Comparison of ENCODE assay signal across 8 cellular contexts in genomic region chr19:4304509-4305252, GRCh38. TPM values are rescaled to one million over a fixed set of nuclear protein-coding genes. Genes with fewer than 3 reads are reported as not detected.
A peak's percentile ranks its signal among the peaks of the same experiment; 100 is the strongest.
DNase-seq lines count a peak whose midpoint lies in the region; ATAC-seq and TF ChIP-seq lines count a peak whose summit lies in the region.

Gene FSD1, plus strand, starts transcription at chr19:4304598. Its CDS starts 149 bp downstream, at chr19:4304747.

- DNase-seq in DMS79 treated with DMSO at 0.1 percent for 48 hours (lab: John Stamatoyannopoulos, UW) (peak; percentile 52), astrocyte of the spinal cord (ENCODE audit: low read depth, low spot score) (peak; percentile 42), left kidney (ENCODE audit: low read depth, low spot score) (peak; percentile 85), tibial nerve (ENCODE audit: low spot score in 2 of 2) (no peak)
- DNase-seq in stimulated activated CD8-positive, alpha-beta memory T cell treated with anti-CD3 and anti-CD28 coated beads, Interleukin-4, amount 100 ng/mL, for 4 hours (ENCODE audit: low read depth in 2 of 2, low spot score in 1 of 2) = peak; percentile 24 to 27

- H3K79me2 ChIP-seq in Loucy (ENCODE audit: insufficient read depth, low read length) = no peaks in the 10 kb centered on the region

- H3K9ac ChIP-seq in Loucy (ENCODE audit: low read depth, low read length, poor library complexity, severe bottlenecking) = no peak within 1 kb of the TSS

- intact Hi-C loops in T-helper 2 cell treated with Interferon-gamma antibody and Interleukin-4, amounts not matched to agents 100 ng/mL and 5 ng/mL, for 36 hours (cut with micrococcal nuclease) = no loop called here

- H3F3A ChIP-seq in Loucy (ENCODE audit: low read depth) = no peaks in the 10 kb centered on the region

- no peaks in the 10 kb centered on the region for H3K27me3 ChIP-seq in Loucy (ENCODE audit: insufficient read depth, low read length, poor library complexity, severe bottlenecking)
- peaks cover 0 to 22% of the 10 kb centered on the region in 2 donors for H3K27me3 ChIP-seq in tibial nerve

- in situ Hi-C loops in astrocyte of the spinal cord (cut with HindIII; ENCODE audit: low sequenced_read_pairs) = no loop called here

- no peak for TF ChIP-seq POLR2A in tibial nerve (IDR thresholded peaks at IDR 0.05)
- no peak for TF ChIP-seq POLR2A in GM18505 (IDR thresholded peaks at IDR 0.05; ENCODE audit: borderline replicate concordance, extremely low read depth, insufficient read depth, insufficient read length)

- peaks cover 4% of the 10 kb centered on the region for H3K4me1 ChIP-seq in Loucy (ENCODE audit: insufficient read depth, low read length, poor library complexity, severe bottlenecking)
- H3K4me1 ChIP-seq in tibial nerve = peaks cover 0 to 9% (median 0%) of the 10 kb centered on the region in 4 donors

- TF ChIP-seq EP300 in tibial nerve (IDR thresholded peaks at IDR 0.05) = no peak

- H4K20me1 ChIP-seq in Loucy (ENCODE audit: insufficient read depth, low read length, poor library complexity, severe bottlenecking) = no peaks in the 10 kb centered on the region

- H3K9me3 ChIP-seq in Loucy (ENCODE audit: insufficient read depth, low read depth, low read length) (no peaks in the 10 kb centered on the region), tibial nerve (no peaks in the 10 kb centered on the region)

- TF ChIP-seq CTCF in Loucy (conservative IDR thresholded peaks at IDR 0.05; ENCODE audit: low read length) = no peak
- TF ChIP-seq CTCF in astrocyte of the spinal cord (IDR thresholded peaks at IDR 0.05; ENCODE audit: low read depth, low read length) = no peak
- no peak for TF ChIP-seq CTCF in tibial nerve (IDR thresholded peaks at IDR 0.05)

- no peak for ATAC-seq in GM18505 (IDR thresholded peaks at IDR 0.05; ENCODE audit: unreplicated experiment)

- H2AFZ ChIP-seq in Loucy (ENCODE audit: low read length) = peak within 1 kb of the TSS; percentile 24

- H3K9me2 ChIP-seq in Loucy (replicated peaks; ENCODE audit: low read depth, low read length) = no peaks in the 10 kb centered on the region

- WGBS in tibial nerve, 2 donors = 3 to 25% methylated on average over 4 to 31 of the region's 63 CpGs

- H3K36me3 ChIP-seq in Loucy (ENCODE audit: insufficient read depth, low read length) (no peaks in the 10 kb centered on the region), tibial nerve (no peaks in the 10 kb centered on the region)

- peak within 1 kb of the TSS; percentile 68 for H3K4me3 ChIP-seq in Loucy (ENCODE audit: low read length, poor library complexity, severe bottlenecking)
- peak within 1 kb of the TSS; percentile 47 for H3K4me3 ChIP-seq in astrocyte of the spinal cord (ENCODE audit: low read depth, low read length)
- peak within 1 kb of the TSS in 2 of 4 donors; percentile 23 to 34 for H3K4me3 ChIP-seq in tibial nerve

- no peak within 1 kb of the TSS for H3K27ac ChIP-seq in tibial nerve

- H3K4me2 ChIP-seq in Loucy (ENCODE audit: low read depth, low read length, poor library complexity, severe bottlenecking) = peak within 1 kb of the TSS; percentile 18

RNA-seq across cellular contexts. Expression of gene FSD1, which starts in this region (rescaled TPM):
- total RNA-seq in T-helper 2 cell treated with Interferon-gamma antibody and Interleukin-4, amounts not matched to agents 100 ng/mL and 5 ng/mL, for 36 hours = 12.6 and 13.8 TPM in 2 replicates
- under 1 TPM in 1 of 4 donors, not detected in 3; 0.87 TPM for total RNA-seq in tibial nerve

Comparison
In these comparisons a context has a peak if more than half of its experiments do, and no peak if none do; other contexts are left out.
1. DNase-seq: peak in DMS79 treated with DMSO at 0.1 percent for 48 hours (single experiment), astrocyte of the spinal cord (single experiment), left kidney (single experiment) and stimulated activated CD8-positive, alpha-beta memory T cell treated with anti-CD3 and anti-CD28 coated beads, Interleukin-4, amount 100 ng/mL, for 4 hours (2 of 2); none in tibial nerve (0 of 2).